Comparison of ENCODE assay signal across 19 cellular contexts in genomic region chr3:99094611-99095010, GRCh38.
"Had no signal": no experiment of that assay in that cellular context is flagged by ENCODE, and none has a peak within 500 bp of the region (broad histone marks: within the 10 kb centered on the region; RNA-seq: fewer than 3 reads in every experiment).

No MANE protein-coding gene starts in this region.

- H3K27ac ChIP-seq: colonic mucosa, gastrocnemius medialis, heart right ventricle, left ventricle myocardium inferior, lower lobe of right lung, skin epidermis, testis had no signal

- H3K4me1 ChIP-seq: colonic mucosa, gastrocnemius medialis, heart right ventricle, left ventricle myocardium inferior, lower lobe of right lung, testis had no signal

- H3K9me3 ChIP-seq: colonic mucosa, gastrocnemius medialis, left ventricle myocardium inferior, lower lobe of right lung, testis had no signal

- ATAC-seq: gastrocnemius medialis; heart right ventricle; lower lobe of right lung; sciatic nerve; stimulated activated naive B cell treated with anti-CD40 and anti-IgM and Interleukin-4, amounts not matched to agents 10 μg/mL and 1 μg/mL and 100 μg/mL, for 72 hours; stimulated activated naive CD8-positive, alpha-beta T cell treated with anti-CD3 and anti-CD28 coated beads, Interleukin-15, amount 100 ng/mL, for 72 hours had no signal

- DNase-seq: colonic mucosa; effector CD4-positive, alpha-beta T cell; gastrocnemius medialis; heart right ventricle; hypothalamus; islet precursor cell; left ventricle myocardium inferior; lower lobe of right lung; naive B cell; occipital lobe; posterior cingulate gyrus; stimulated activated CD4-positive, alpha-beta T cell treated with anti-CD3 and anti-CD28 coated beads, Interleukin-2, amount 100 ng/mL, for 24 hours; stimulated activated CD4-positive, alpha-beta T cell treated with anti-CD3 and anti-CD28 coated beads, Interleukin-4, amount 100 ng/mL, for 4 hours; stimulated activated naive B cell treated with anti-CD40 and anti-IgM and Interleukin-4, amounts not matched to agents 10 μg/mL and 1 μg/mL and 100 μg/mL, for 72 hours; stimulated activated naive CD8-positive, alpha-beta T cell treated with anti-CD3 and anti-CD28 coated beads, Interleukin-15, amount 100 ng/mL, for 72 hours; testis; trophoblast cell had no signal

- H3K27me3 ChIP-seq: colonic mucosa, gastrocnemius medialis, heart right ventricle, testis had no signal

- H3K4me3 ChIP-seq: colonic mucosa, gastrocnemius medialis, heart right ventricle, left ventricle myocardium inferior, lower lobe of right lung, skin epidermis, testis had no signal

- H3K36me3 ChIP-seq: colonic mucosa, gastrocnemius medialis, heart right ventricle, left ventricle myocardium inferior, lower lobe of right lung had no signal
